In genomic region chr5:170584003-170584402, GRCh38 we compare ENCODE assay signal across 22 cellular contexts.
"Had no signal": no experiment of that assay in that cellular context is flagged by ENCODE, and none has a peak within 500 bp of the region (broad histone marks: within the 10 kb centered on the region; RNA-seq: fewer than 3 reads in every experiment).

No MANE protein-coding gene starts in this region.

- H3K4me1 ChIP-seq: esophagus muscularis mucosa, gastrocnemius medialis, parathyroid adenoma, psoas muscle, sigmoid colon, thyroid gland, upper lobe of left lung, uterus had no signal

- H3K4me3 Mint-ChIP-seq: naive thymus-derived CD8-positive, alpha-beta T cell had no signal

- H3K36me3 ChIP-seq: esophagus muscularis mucosa, gastrocnemius medialis, heart right ventricle, sigmoid colon, thyroid gland, upper lobe of left lung, uterus had no signal

- ATAC-seq: gastrocnemius medialis; mucosa of descending colon; naive thymus-derived CD8-positive, alpha-beta T cell; psoas muscle had no signal

- DNase-seq: cerebellar nuclear complex; effector CD8-positive, alpha-beta T cell; gastrocnemius medialis; heart right ventricle; kidney glomerular epithelial cell; mammary epithelial cell; mucosa of descending colon; naive thymus-derived CD8-positive, alpha-beta T cell; occipital lobe; psoas muscle; retina; sigmoid colon; stimulated activated CD4-positive, alpha-beta T cell treated with anti-CD3 and anti-CD28 coated beads, Interleukin-12 subunit alpha, Interleukin-12 subunit beta, amount 100 ng/mL, for 4 hours; stimulated activated naive CD4-positive, alpha-beta T cell treated with Interleukin-2 at 50 U/mL for 16 hours; thyroid gland; upper lobe of left lung; uterus had no signal

- H3K4me3 ChIP-seq: coronary artery, esophagus muscularis mucosa, gastrocnemius medialis, heart right ventricle, mucosa of descending colon, psoas muscle, sigmoid colon, skin epidermis, thyroid gland, upper lobe of left lung, uterus had no signal

- H3K27me3 ChIP-seq: esophagus muscularis mucosa, gastrocnemius medialis, heart right ventricle, sigmoid colon, thyroid gland, upper lobe of left lung, uterus had no signal

- H3K36me3 Mint-ChIP-seq: naive thymus-derived CD8-positive, alpha-beta T cell had no signal

- H3K27ac ChIP-seq: coronary artery, epithelial cell of prostate, esophagus muscularis mucosa, gastrocnemius medialis, heart right ventricle, parathyroid adenoma, psoas muscle, sigmoid colon, thyroid gland, upper lobe of left lung, uterus had no signal

- H3K4me1 Mint-ChIP-seq: naive thymus-derived CD8-positive, alpha-beta T cell had no signal

- H3K9me3 ChIP-seq: gastrocnemius medialis, mucosa of descending colon, thyroid gland, uterus had no signal
